ENCODE assay signal across 31 cellular contexts in the genomic region with DNA sequence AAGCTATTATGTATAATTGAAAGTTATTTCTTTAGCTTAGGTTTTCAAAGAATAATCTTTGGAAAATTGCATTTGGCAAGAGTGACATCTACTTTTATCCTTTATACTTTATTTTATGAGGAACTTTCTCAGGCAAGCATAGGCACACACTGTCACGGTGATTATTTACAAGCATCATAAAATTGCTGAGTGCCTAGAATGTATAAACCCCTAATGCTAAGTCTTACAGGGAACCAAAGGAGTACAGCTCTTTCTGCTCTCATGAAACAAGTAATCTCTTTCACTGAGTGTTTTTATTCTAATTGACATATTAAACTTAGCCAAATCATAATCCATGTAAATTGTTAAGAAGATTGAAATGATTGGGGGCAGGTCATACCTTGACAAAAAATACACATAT.
"Had no signal": no experiment of that assay in that cellular context is flagged by ENCODE, and none has a peak within 500 bp of the region (broad histone marks: within the 10 kb centered on the region; RNA-seq: fewer than 3 reads in every experiment).

No MANE protein-coding gene starts in this region.

- ATAC-seq: activated CD8-positive, alpha-beta T cell treated with anti-CD3 and anti-CD28 coated beads for 36 hours; activated T-cell treated with anti-CD3 and anti-CD28 coated beads, Interleukin-2, amount 50 U/mL, for 72 hours; activated T-helper 17 cell treated with anti-CD3 and anti-CD28 coated beads, Interleukin-2, amount 50 U/mL, for 72 hours; Panc1 had no signal

- H3K4me3 Mint-ChIP-seq: activated CD4-positive, alpha-beta T cell treated with anti-CD3 and anti-CD28 coated beads, Interleukin-2, amount 10 ng/mL, durations not matched to agents 24 days and 14 days; activated CD8-positive, alpha-beta T cell treated with anti-CD3 and anti-CD28 coated beads for 36 hours; activated naive CD8-positive, alpha-beta T cell treated with anti-CD3 and anti-CD28 coated beads for 36 hours; activated T-cell treated with anti-CD3 and anti-CD28 coated beads, Interleukin-2, amount 50 U/mL, for 72 hours; activated T-helper 17 cell treated with anti-CD3 and anti-CD28 coated beads, Interleukin-2, amount 50 U/mL, for 72 hours; T-helper 1 cell treated with Interleukin-12 subunit alpha and Interleukin-12 subunit beta and Interleukin-4 antibody, amounts not matched to agents 30 μg/mL and 1 μg/mL, for 36 hours; T-helper 2 cell treated with Interferon-gamma antibody and Interleukin-4, amounts not matched to agents 5 μg/mL and 100 μg/mL, for 36 hours had no signal

- H3K4me1 Mint-ChIP-seq: activated CD4-positive, alpha-beta T cell treated with anti-CD3 and anti-CD28 coated beads, Interleukin-2, amount 10 ng/mL, durations not matched to agents 24 days and 14 days; activated naive CD8-positive, alpha-beta T cell treated with anti-CD3 and anti-CD28 coated beads for 36 hours; activated T-helper 17 cell treated with anti-CD3 and anti-CD28 coated beads, Interleukin-2, amount 50 U/mL, for 72 hours had no signal

- H3K27ac Mint-ChIP-seq: activated CD4-positive, alpha-beta T cell treated with anti-CD3 and anti-CD28 coated beads, Interleukin-2, amount 10 ng/mL, durations not matched to agents 24 days and 14 days; activated CD8-positive, alpha-beta T cell treated with anti-CD3 and anti-CD28 coated beads for 36 hours; activated naive CD8-positive, alpha-beta T cell treated with anti-CD3 and anti-CD28 coated beads for 36 hours; activated T-cell treated with anti-CD3 and anti-CD28 coated beads, Interleukin-2, amount 50 U/mL, for 72 hours; activated T-helper 17 cell treated with anti-CD3 and anti-CD28 coated beads, Interleukin-2, amount 50 U/mL, for 72 hours; T-helper 1 cell treated with Interleukin-12 subunit alpha and Interleukin-12 subunit beta and Interleukin-4 antibody, amounts not matched to agents 30 μg/mL and 1 μg/mL, for 36 hours; T-helper 2 cell treated with Interferon-gamma antibody and Interleukin-4, amounts not matched to agents 5 μg/mL and 100 μg/mL, for 36 hours had no signal

- H3K27me3 Mint-ChIP-seq: activated CD4-positive, alpha-beta T cell treated with anti-CD3 and anti-CD28 coated beads, Interleukin-2, amount 10 ng/mL, durations not matched to agents 24 days and 14 days; activated CD8-positive, alpha-beta T cell treated with anti-CD3 and anti-CD28 coated beads for 36 hours; activated naive CD8-positive, alpha-beta T cell treated with anti-CD3 and anti-CD28 coated beads for 36 hours; activated T-helper 17 cell treated with anti-CD3 and anti-CD28 coated beads, Interleukin-2, amount 50 U/mL, for 72 hours had no signal

- FAIRE-seq: colon, TTC549 had no signal

- DNase-seq: activated CD4-positive, alpha-beta T cell treated with anti-CD3 and anti-CD28 coated beads, Interleukin-2, amount 10 ng/mL, durations not matched to agents 24 days and 14 days; activated CD4-positive, alpha-beta T cell treated with anti-CD3 and anti-CD28 coated beads, Interleukin-2, amount 50 U/mL, for 4 hours; activated CD8-positive, alpha-beta T cell treated with anti-CD3 and anti-CD28 coated beads for 36 hours; activated effector memory CD4-positive, alpha-beta T cell treated with anti-CD3 and anti-CD28 coated beads, Interleukin-2, amount 50 U/mL, for 16 hours; activated naive CD4-positive, alpha-beta T cell; activated naive CD4-positive, alpha-beta T cell treated with anti-CD3 and anti-CD28 coated beads, Interleukin-2, amount 50 U/mL, for 16 hours; activated naive CD8-positive, alpha-beta T cell treated with anti-CD3 and anti-CD28 coated beads for 36 hours; activated T-cell treated with anti-CD3 and anti-CD28 coated beads, Interleukin-2, amount 50 U/mL, for 1 hour; activated T-cell treated with anti-CD3 and anti-CD28 coated beads, Interleukin-2, amount 50 U/mL, for 72 hours; amniotic stem cell; aorta; brain microvascular endothelial cell; central memory CD4-positive, alpha-beta T cell; Kasumi-1; NCI-H1417; NCI-H146; NCI-H187; NCI-H2029 treated with DMSO at 0.1 percent for 48 hours; NCI-H2107; NCI-H2171; NCI-H510A treated with DMSO at 0.1 percent for 48 hours; NCI-H526 treated with DMSO at 0.1 percent for 48 hours; NCI-H774; SHP77; SJCRH30 had no signal
